In genomic region chr20:44087051-44087856, GRCh38 we compare ENCODE assay signal across 9 cellular contexts.
"Had no signal": no experiment of that assay in that cellular context is flagged by ENCODE, and none has a peak within 500 bp of the region (broad histone marks: within the 10 kb centered on the region; RNA-seq: fewer than 3 reads in every experiment).

No MANE protein-coding gene starts in this region.

- H3K36me3 ChIP-seq: cardiac muscle cell, stomach, thoracic aorta had no signal

- DNase-seq: activated CD4-positive, alpha-beta T cell treated with anti-CD3 and anti-CD28 coated beads for 4 hours; activated naive CD4-positive, alpha-beta T cell treated with anti-CD3 and anti-CD28 coated beads for 36 hours; left cardiac atrium; stomach; T-helper 9 cell had no signal

- H3K4me3 Mint-ChIP-seq: activated naive CD4-positive, alpha-beta T cell treated with anti-CD3 and anti-CD28 coated beads for 36 hours; memory B cell; nephron had no signal

- H3K27ac ChIP-seq: cardiac muscle cell, stomach, thoracic aorta had no signal

- H3K36me3 Mint-ChIP-seq: memory B cell had no signal

- H3K27me3 ChIP-seq: cardiac muscle cell, stomach had no signal

- H3K27ac Mint-ChIP-seq: activated naive CD4-positive, alpha-beta T cell treated with anti-CD3 and anti-CD28 coated beads for 36 hours; memory B cell; nephron had no signal

- H3K4me3 ChIP-seq: cardiac muscle cell, stomach, thoracic aorta had no signal

- H3K9me3 Mint-ChIP-seq: activated naive CD4-positive, alpha-beta T cell treated with anti-CD3 and anti-CD28 coated beads for 36 hours; memory B cell; nephron had no signal

- H3K9me3 ChIP-seq: stomach, thoracic aorta had no signal

- H3K4me1 Mint-ChIP-seq: memory B cell had no signal
